9 cellular contexts compared by ENCODE assay signal in the genomic region with DNA sequence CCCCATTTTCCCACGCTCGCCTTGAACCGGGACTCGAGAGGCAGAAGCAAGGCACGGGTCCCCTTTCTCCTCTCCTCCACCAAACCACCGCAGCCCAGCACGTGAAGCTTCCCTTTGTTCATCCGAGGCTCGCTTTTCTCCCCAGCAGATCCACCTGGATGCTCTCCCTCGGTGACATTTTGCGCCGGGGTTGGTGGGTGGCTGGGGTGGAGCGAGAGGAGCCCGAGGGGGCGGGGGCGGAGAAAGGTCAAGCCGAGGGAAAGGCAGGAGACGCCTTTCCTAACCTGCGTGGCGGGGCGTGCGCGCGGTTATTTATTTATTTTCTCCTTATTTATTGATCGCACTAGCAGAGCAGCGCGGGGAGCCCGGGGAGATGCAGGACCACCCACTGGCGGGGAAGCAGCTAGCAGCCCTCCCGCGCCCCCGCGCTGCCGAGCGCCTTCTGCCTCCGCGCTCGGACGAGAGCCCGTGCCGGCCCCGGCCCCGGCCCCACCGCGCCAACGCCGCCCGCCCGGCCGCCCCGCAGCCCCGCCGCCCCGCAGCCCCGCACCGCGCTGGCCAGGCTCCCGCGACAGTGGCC. TPM values are rescaled to one million over a fixed set of nuclear protein-coding genes. Genes with fewer than 3 reads are reported as not detected.
DNase-seq lines count a peak whose midpoint lies in the region; ATAC-seq and TF ChIP-seq lines count a peak whose summit lies in the region.
"Had no signal": no experiment of that assay in that cellular context is flagged by ENCODE, and none has a peak within 500 bp of the region (broad histone marks: within the 10 kb centered on the region; RNA-seq: fewer than 3 reads in every experiment).

A gene (plus strand): TSS at position 280 of the 580 bp plus-strand sequence.

- H3K36me3 ChIP-seq in endodermal cell (ENCODE audit: control insufficient read depth, insufficient read depth, low read length), result no peaks in the 10 kb centered on the region

- no peaks in the 10 kb centered on the region for H3K4me1 ChIP-seq in endodermal cell (ENCODE audit: control insufficient read depth, insufficient read depth, low read length)

- H3K27ac Mint-ChIP-seq in endodermal cell, result peak within 1 kb of the TSS; percentile 86
- H3K27ac Mint-ChIP-seq in naive B cell, result no peak within 1 kb of the TSS
- H3K27ac Mint-ChIP-seq: activated naive CD4-positive, alpha-beta T cell treated with anti-CD3 and anti-CD28 coated beads, Interleukin-2, amount 50 U/mL, for 24 hours had no signal

- peaks cover 9% of the 10 kb centered on the region for H3K4me1 Mint-ChIP-seq in endodermal cell
- H3K4me1 Mint-ChIP-seq in naive B cell, result peaks cover 0 to 15% (median 6%) of the 10 kb centered on the region in 3 donors

- H3K36me3 Mint-ChIP-seq in endodermal cell (ENCODE audit: low read depth) (no peaks in the 10 kb centered on the region), naive B cell (no peaks in the 10 kb centered on the region)
- H3K36me3 Mint-ChIP-seq: activated naive CD4-positive, alpha-beta T cell treated with anti-CD3 and anti-CD28 coated beads, Interleukin-2, amount 50 U/mL, for 24 hours had no signal

- H3K27me3 Mint-ChIP-seq in endodermal cell (ENCODE audit: insufficient read depth), result peaks cover 32% of the 10 kb centered on the region
- peaks cover 24 to 56% (median 44%) of the 10 kb centered on the region in 3 donors for H3K27me3 Mint-ChIP-seq in naive B cell

- no peak within 1 kb of the TSS for H3K27ac ChIP-seq in endodermal cell (ENCODE audit: low read depth, low read length)

- H3K4me3 Mint-ChIP-seq in endodermal cell, result peak within 1 kb of the TSS; percentile 90
- H3K4me3 Mint-ChIP-seq in naive B cell, result peak within 1 kb of the TSS in 7 of 8 donors; percentile 9 to 83 (median 44)
- H3K4me3 Mint-ChIP-seq: activated naive CD4-positive, alpha-beta T cell treated with anti-CD3 and anti-CD28 coated beads, Interleukin-2, amount 50 U/mL, for 24 hours had no signal

- H3K9me3 ChIP-seq in endodermal cell (ENCODE audit: control insufficient read depth, low read length), result no peaks in the 10 kb centered on the region

- peak within 1 kb of the TSS; percentile 29 for H3K9ac ChIP-seq in endodermal cell (ENCODE audit: extremely low read depth, low read length, poor library complexity, severe bottlenecking)

- peaks cover 31% of the 10 kb centered on the region for H3K27me3 ChIP-seq in endodermal cell (ENCODE audit: control insufficient read depth, insufficient read depth, low read length, poor library complexity, severe bottlenecking)

- DNase-seq in NCI-H748 (lab: John Stamatoyannopoulos, UW; ENCODE audit: unreplicated experiment) (peak; percentile 85), NCI-H748 treated with DMSO at 0.1 percent for 48 hours (lab: John Stamatoyannopoulos, UW) (no peak), NCI-H510A (lab: John Stamatoyannopoulos, UW) (peak; percentile 8), endodermal cell (peak; percentile 80), naive B cell (no peak), activated T-cell treated with anti-CD3 and anti-CD28 coated beads for 4 hours (no peak)

- ATAC-seq in HG02798 (IDR thresholded peaks at IDR 0.05; ENCODE audit: poor library complexity, unreplicated experiment) (peak; percentile 34), naive B cell (ENCODE audit: low read depth in 2 of 2) (no peak), GM18520 (IDR thresholded peaks at IDR 0.05; ENCODE audit: unreplicated experiment) (no peak)

- no peak for TF ChIP-seq CTCF in endodermal cell (conservative IDR thresholded peaks at IDR 0.05)

- WGBS in endodermal cell (ENCODE audit: insufficient coverage in 1 of 2, insufficient read length in 1 of 2), 2 experiments, result 0% methylated on average over 3 to 59 of the region's 59 CpGs

- H3K9me3 Mint-ChIP-seq in endodermal cell, result no peaks in the 10 kb centered on the region
- peaks cover 0 to 3% (median 0%) of the 10 kb centered on the region in 7 donors for H3K9me3 Mint-ChIP-seq in naive B cell
- H3K9me3 Mint-ChIP-seq: activated naive CD4-positive, alpha-beta T cell treated with anti-CD3 and anti-CD28 coated beads, Interleukin-2, amount 50 U/mL, for 24 hours had no signal

- H3K4me3 ChIP-seq in endodermal cell (ENCODE audit: low read length), result peak within 1 kb of the TSS; percentile 80

RNA-seq across cellular contexts. Expression of the gene that starts here (rescaled TPM):
- 1 to 10 TPM in 1 of 2 donors, under 1 TPM in 1; 0.71 to 4.6 TPM for total RNA-seq in endodermal cell
- 0.68 TPM for polyA plus RNA-seq in endodermal cell (2013, experiment 1 of 2)
- polyA plus RNA-seq in endodermal cell (2013, experiment 2 of 2), result 0.41 TPM
- polyA plus RNA-seq in naive B cell (ENCODE audit: low read depth in 6 of 6), result not detected

Comparison
In these comparisons a context has a peak if more than half of its experiments do, and no peak if none do; other contexts are left out.
1. DNase-seq: peak in NCI-H748 (single experiment), NCI-H510A (single experiment) and endodermal cell (single experiment); none in NCI-H748 treated with DMSO at 0.1 percent for 48 hours (single experiment), naive B cell (single experiment) and activated T-cell treated with anti-CD3 and anti-CD28 coated beads for 4 hours (single experiment).